Comparison of ENCODE assay signal across 1 cellular context in genomic region chr9:98808411-98808815, GRCh38.
TF ChIP-seq lines count a peak whose summit lies in the region.

No MANE protein-coding gene starts in this region.

TF ChIP-seq in HEK293, 187 proteins besides CTCF, POLR2A, EP300 and RAD21 (continued from another document):
- TF ChIP-seq ZNF488 (tag by site-specific recombination; IDR thresholded peaks at IDR 0.05): no peak
- TF ChIP-seq, protein P1, sequence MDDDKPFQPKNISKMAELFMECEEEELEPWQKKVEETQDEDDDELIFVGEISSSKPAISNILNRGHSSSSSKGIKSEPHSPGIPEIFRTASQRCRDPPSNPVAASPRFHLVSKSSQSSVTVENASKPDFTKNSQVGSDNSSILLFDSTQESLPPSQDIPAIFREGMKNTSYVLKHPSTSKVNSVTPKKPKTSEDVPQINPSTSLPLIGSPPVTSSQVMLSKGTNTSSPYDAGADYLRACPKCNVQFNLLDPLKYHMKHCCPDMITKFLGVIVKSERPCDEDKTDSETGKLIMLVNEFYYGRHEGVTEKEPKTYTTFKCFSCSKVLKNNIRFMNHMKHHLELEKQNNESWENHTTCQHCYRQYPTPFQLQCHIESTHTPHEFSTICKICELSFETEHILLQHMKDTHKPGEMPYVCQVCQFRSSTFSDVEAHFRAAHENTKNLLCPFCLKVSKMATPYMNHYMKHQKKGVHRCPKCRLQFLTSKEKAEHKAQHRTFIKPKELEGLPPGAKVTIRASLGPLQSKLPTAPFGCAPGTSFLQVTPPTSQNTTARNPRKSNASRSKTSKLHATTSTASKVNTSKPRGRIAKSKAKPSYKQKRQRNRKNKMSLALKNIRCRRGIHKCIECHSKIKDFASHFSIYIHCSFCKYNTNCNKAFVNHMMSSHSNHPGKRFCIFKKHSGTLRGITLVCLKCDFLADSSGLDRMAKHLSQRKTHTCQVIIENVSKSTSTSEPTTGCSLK (tag by site-specific recombination; IDR thresholded peaks at IDR 0.05): no peak
- no peak for TF ChIP-seq ZNF362 (tag by site-specific recombination; IDR thresholded peaks at IDR 0.05)
- no peak for TF ChIP-seq HOXD13 (CRISPR knock-in tag; IDR thresholded peaks at IDR 0.05; ENCODE audit: borderline replicate concordance)
- peak; percentile 42; the same call in 1 of the 2 replicates for TF ChIP-seq EGR2 (tag by site-specific recombination; IDR thresholded peaks at IDR 0.05; ENCODE audit: low read depth)
- no peak for TF ChIP-seq ZNF248 (tag by site-specific recombination; IDR thresholded peaks at IDR 0.05)
- no peak for TF ChIP-seq ZNF747 (tag by site-specific recombination; IDR thresholded peaks at IDR 0.05)
- no peak for TF ChIP-seq GFI1B (tag by site-specific recombination; IDR thresholded peaks at IDR 0.05)
- TF ChIP-seq BCL6B (tag by site-specific recombination; IDR thresholded peaks at IDR 0.05): no peak
- no peak for TF ChIP-seq ZNF433 (tag by site-specific recombination; IDR thresholded peaks at IDR 0.05; ENCODE audit: low read depth)
- 0 out of 2 replicates have a peak, but pooled peaks have one; percentile 4 for TF ChIP-seq ZNF335 (tag by site-specific recombination; conservative IDR thresholded peaks at IDR 0.05)
- TF ChIP-seq OVOL3 (tag by site-specific recombination; IDR thresholded peaks at IDR 0.05): no peak
- TF ChIP-seq ZNF521 (tag by site-specific recombination; IDR thresholded peaks at IDR 0.05): no peak
- no peak for TF ChIP-seq ZNF174 (tag by site-specific recombination; IDR thresholded peaks at IDR 0.05)
- peak; percentile 57; the same call in 1 of the 2 replicates for TF ChIP-seq ZNF600 (tag by site-specific recombination; IDR thresholded peaks at IDR 0.05)
- no peak for TF ChIP-seq ZNF302 (tag by site-specific recombination; IDR thresholded peaks at IDR 0.05; ENCODE audit: low read depth)
- TF ChIP-seq ZNF350 (tag by site-specific recombination; IDR thresholded peaks at IDR 0.05): no peak
- no peak for TF ChIP-seq ZNF133 (tag by site-specific recombination; IDR thresholded peaks at IDR 0.05)
- TF ChIP-seq ZNF585B (tag by site-specific recombination; IDR thresholded peaks at IDR 0.05): no peak
- no peak for TF ChIP-seq ZNF146 (tag by site-specific recombination; IDR thresholded peaks at IDR 0.05)
- no peak for TF ChIP-seq ZNF112 (tag by site-specific recombination; IDR thresholded peaks at IDR 0.05)
- TF ChIP-seq ZNF792 (tag by site-specific recombination; IDR thresholded peaks at IDR 0.05): no peak
- TF ChIP-seq SP7 (tag by site-specific recombination; IDR thresholded peaks at IDR 0.05): 0 out of 2 replicates have a peak, but pooled peaks have one; percentile 16
- no peak for TF ChIP-seq ZNF677 (tag by site-specific recombination; IDR thresholded peaks at IDR 0.05)
- peak; percentile 28; the same call in 1 of the 2 replicates for TF ChIP-seq GLIS2 (tag by site-specific recombination; IDR thresholded peaks at IDR 0.05)
- peak; percentile 59 for TF ChIP-seq KLF1 (tag by site-specific recombination; IDR thresholded peaks at IDR 0.05)
- TF ChIP-seq ZEB2 (tag by site-specific recombination; IDR thresholded peaks at IDR 0.05): no peak
TF ChIP-seq in HEK293: peak in this region for 10.
